Comparison of ENCODE assay signal across 8 cellular contexts in the genomic region with DNA sequence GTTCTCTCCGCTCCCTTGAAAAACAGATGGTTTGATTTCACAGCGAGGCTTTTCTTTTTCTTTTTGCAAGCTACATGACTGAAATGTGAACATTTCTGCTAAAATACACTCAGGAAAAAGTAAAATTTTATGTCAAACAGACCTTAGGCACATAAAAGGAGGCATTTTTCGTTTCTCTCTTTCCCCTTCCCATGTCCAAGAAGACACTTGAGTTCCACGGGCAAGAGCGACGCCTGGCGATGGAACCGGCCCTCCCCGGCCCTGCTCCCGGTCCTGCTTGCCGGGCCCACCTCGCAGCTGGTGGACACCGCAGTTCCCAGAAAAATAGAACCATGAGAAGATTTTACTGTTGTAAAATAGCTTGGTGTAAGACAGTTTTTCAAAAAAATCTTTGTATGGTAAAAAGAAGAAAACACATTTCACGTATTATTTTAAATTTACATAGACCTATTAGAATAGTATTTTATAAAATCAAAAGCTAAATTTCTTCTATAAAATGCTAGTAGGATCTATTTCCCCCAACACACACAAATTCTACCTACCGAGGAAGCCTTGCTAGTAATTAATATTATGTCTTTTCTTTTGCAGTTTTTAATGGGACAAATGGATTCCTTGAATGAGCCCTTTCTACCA. TPM values are rescaled to one million over a fixed set of nuclear protein-coding genes. Genes with fewer than 3 reads are reported as not detected.
DNase-seq lines count a peak whose midpoint lies in the region; ATAC-seq and TF ChIP-seq lines count a peak whose summit lies in the region.

No MANE protein-coding gene starts in this region.

- no peaks in the 10 kb centered on the region for H3K9me3 ChIP-seq in right atrium auricular region

- DNase-seq in RWPE1 (ENCODE audit: low spot score) (peak; percentile 52), astrocyte of the spinal cord (ENCODE audit: low read depth, low spot score) (peak; percentile 81), right atrium auricular region (ENCODE audit: low spot score) (no peak), posterior cingulate gyrus (peak; percentile 64 to 98 (median 84)), NCI-H69 (lab: John Stamatoyannopoulos, UW) (no peak)

- H3K27me3 ChIP-seq in ACC112 (ENCODE audit: insufficient read depth, low read length): peaks cover 53% of the 10 kb centered on the region
- peaks cover 4 to 19% of the 10 kb centered on the region in 2 donors for H3K27me3 ChIP-seq in right atrium auricular region

- H3K36me3 ChIP-seq in ACC112 (ENCODE audit: insufficient read depth, low read length) (no peaks in the 10 kb centered on the region), right atrium auricular region (no peaks in the 10 kb centered on the region)

- H3K4me3 ChIP-seq in ACC112 (ENCODE audit: low read depth, low read length) (peak overlapping the region; percentile 74), astrocyte of the spinal cord (ENCODE audit: low read depth, low read length) (peak overlapping the region; percentile 48), right atrium auricular region (peak overlapping the region; percentile 37 to 56)

- peak; percentile 45 for ATAC-seq in GM21619 (IDR thresholded peaks at IDR 0.05; ENCODE audit: unreplicated experiment)
- ATAC-seq in GM19023 (IDR thresholded peaks at IDR 0.05; ENCODE audit: unreplicated experiment): no peak

- no peaks in the 10 kb centered on the region for H3K79me2 ChIP-seq in ACC112 (ENCODE audit: control insufficient read depth, insufficient read depth, low read length, unreplicated experiment)

- CTCF ChIA-PET in RWPE1 (lab: Yijun Ruan, JAX): interaction anchor here (0.6 to 1.4 kb wide), 13 partner anchors 9 to 1386 kb away, joined by 3 to 10 read pairs (median 4); no protein-coding TSS in a partner anchor

- in situ Hi-C loops in astrocyte of the spinal cord (cut with HindIII; ENCODE audit: low sequenced_read_pairs): no loop called here

- POLR2A ChIA-PET in RWPE1 (lab: Yijun Ruan, JAX; ENCODE audit: low non-redundant PET): no interaction called here

- no peak overlapping the region for H3K27ac ChIP-seq in ACC112 (ENCODE audit: low read depth, low read length)
- no peak overlapping the region for H3K27ac ChIP-seq in RWPE1
- no peak overlapping the region for H3K27ac ChIP-seq in right atrium auricular region

- peak overlapping the region; percentile 79 for H2AFZ ChIP-seq in ACC112 (ENCODE audit: low read length, unreplicated experiment)

- intact Hi-C loops in posterior cingulate gyrus (cut with DNase I): loop anchor here (10.0 kb wide), 1 partner anchor 345 kb away; no protein-coding TSS in a partner anchor

- H3K4me1 ChIP-seq in ACC112 (ENCODE audit: control insufficient read depth, insufficient read depth, low read length, unreplicated experiment) (peaks cover 12% of the 10 kb centered on the region), right atrium auricular region (peaks cover 0 to 34% of the 10 kb centered on the region in 2 donors)

- TF ChIP-seq CTCF in RWPE1 (conservative IDR thresholded peaks at IDR 0.05; ENCODE audit: low read depth) (peak; percentile 78), astrocyte of the spinal cord (IDR thresholded peaks at IDR 0.05; ENCODE audit: low read depth, low read length) (peak; percentile 92), right atrium auricular region (IDR thresholded peaks at IDR 0.05) (peak; percentile 31 to 78)

RNA-seq across cellular contexts. Expression of gene ALKAL2, which starts 2.3 kb away (rescaled TPM):
- 1 to 10 TPM in 1 of 2 donors, not detected in 1; 1.1 TPM for total RNA-seq in right atrium auricular region

RNA-seq across cellular contexts. Expression of gene ACP1, which starts 25.5 kb away (rescaled TPM):
- 10 to 100 TPM; 46.2 to 59.5 TPM for total RNA-seq in right atrium auricular region

RNA-seq across cellular contexts. Expression of gene SH3YL1, which starts 26.4 kb away (rescaled TPM):
- total RNA-seq in right atrium auricular region: 10 to 100 TPM in 1 of 2 donors, 1 to 10 TPM in 1; 7.8 to 11.3 TPM

Comparison
In these comparisons a context has a peak if more than half of its experiments do, and no peak if none do; other contexts are left out.
1. DNase-seq: peak in RWPE1 (single experiment), astrocyte of the spinal cord (single experiment) and posterior cingulate gyrus (10 of 10); none in right atrium auricular region (single experiment) and NCI-H69 (single experiment).
2. Peak in every context shown above with its lines, with median percentiles within 50 percentile points of each other: H3K4me3 ChIP-seq and CTCF ChIP-seq.